ENCODE assay signal across 14 cellular contexts in the genomic region with DNA sequence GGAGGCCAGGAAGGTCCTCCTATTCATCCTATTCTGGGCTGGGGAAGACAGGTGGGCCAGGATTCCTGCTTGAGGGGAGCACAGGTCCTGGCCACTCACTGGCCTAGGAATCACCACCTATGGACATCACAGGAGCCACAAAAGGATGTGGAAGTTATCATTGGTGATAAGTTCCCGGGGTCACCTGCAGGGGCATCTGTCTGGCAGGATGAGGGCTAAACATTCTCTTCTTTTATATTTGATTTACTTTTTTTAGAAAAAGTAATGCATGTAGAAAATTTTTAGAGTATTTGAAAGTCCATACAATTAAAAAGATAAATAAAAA. TPM values are rescaled to one million over a fixed set of nuclear protein-coding genes. Genes with fewer than 3 reads are reported as not detected.
DNase-seq lines count a peak whose midpoint lies in the region; ATAC-seq and TF ChIP-seq lines count a peak whose summit lies in the region.
"Had no signal": no experiment of that assay in that cellular context is flagged by ENCODE, and none has a peak within 500 bp of the region (broad histone marks: within the 10 kb centered on the region; RNA-seq: fewer than 3 reads in every experiment).

No MANE protein-coding gene starts in this region.

- no peak overlapping the region for H3K27ac Mint-ChIP-seq in activated T-helper 2 cell treated with anti-CD3 and anti-CD28 coated beads, Interferon-gamma antibody, Interleukin-2, Interleukin-4, amounts not matched to agents 10 μg/mL and 5 μg/mL and 100 μg/mL, durations not matched to agents 14 hours and 24 hours and 36 hours
- H3K27ac Mint-ChIP-seq: nephron; T-helper 1 cell treated with Interleukin-12 subunit alpha and Interleukin-12 subunit beta and Interleukin-4 antibody, amounts not matched to agents 30 μg/mL and 1 μg/mL, for 36 hours had no signal

- peak overlapping the region; percentile 95 for H3K27ac ChIP-seq in DOHH2 (ENCODE audit: low read depth, low read length)
- H3K27ac ChIP-seq: A549 had no signal

- no peaks in the 10 kb centered on the region for H3K36me3 Mint-ChIP-seq in activated T-helper 2 cell treated with anti-CD3 and anti-CD28 coated beads, Interferon-gamma antibody, Interleukin-2, Interleukin-4, amounts not matched to agents 10 μg/mL and 5 μg/mL and 100 μg/mL, durations not matched to agents 14 hours and 24 hours and 36 hours (ENCODE audit: low read depth)

- H3K4me2 ChIP-seq in DOHH2 (ENCODE audit: low read length): peak overlapping the region; percentile 88
- H3K4me2 ChIP-seq: A549 had no signal

- H3K4me3 Mint-ChIP-seq in activated T-helper 2 cell treated with anti-CD3 and anti-CD28 coated beads, Interferon-gamma antibody, Interleukin-2, Interleukin-4, amounts not matched to agents 10 μg/mL and 5 μg/mL and 100 μg/mL, durations not matched to agents 14 hours and 24 hours and 36 hours (ENCODE audit: low read depth): no peak overlapping the region
- H3K4me3 Mint-ChIP-seq: nephron; T-helper 1 cell treated with Interleukin-12 subunit alpha and Interleukin-12 subunit beta and Interleukin-4 antibody, amounts not matched to agents 30 μg/mL and 1 μg/mL, for 36 hours had no signal

- no peaks in the 10 kb centered on the region for H3K9me3 Mint-ChIP-seq in activated T-helper 2 cell treated with anti-CD3 and anti-CD28 coated beads, Interferon-gamma antibody, Interleukin-2, Interleukin-4, amounts not matched to agents 10 μg/mL and 5 μg/mL and 100 μg/mL, durations not matched to agents 14 hours and 24 hours and 36 hours
- H3K9me3 Mint-ChIP-seq: nephron; T-helper 1 cell treated with Interleukin-12 subunit alpha and Interleukin-12 subunit beta and Interleukin-4 antibody, amounts not matched to agents 30 μg/mL and 1 μg/mL, for 36 hours had no signal

- H3K27me3 ChIP-seq in DOHH2 (ENCODE audit: control insufficient read depth, low read length): no peaks in the 10 kb centered on the region

- H4K20me1 ChIP-seq in DOHH2 (ENCODE audit: control insufficient read depth, insufficient read depth, low read depth, low read length): no peaks in the 10 kb centered on the region

- H3K4me1 ChIP-seq in DOHH2 (ENCODE audit: control insufficient read depth, low read length): peaks cover 100% of the 10 kb centered on the region
- H3K4me1 ChIP-seq: A549 had no signal

- TF ChIP-seq CTCF in DOHH2 (IDR thresholded peaks at IDR 0.05; ENCODE audit: low read depth, low read length, poor library complexity, severe bottlenecking): peak; percentile 65

- no peaks in the 10 kb centered on the region for H3K9me3 ChIP-seq in DOHH2 (ENCODE audit: control insufficient read depth, insufficient read depth, low read length)
- H3K9me3 ChIP-seq: A549 had no signal

- intact Hi-C loops in posterior cingulate gyrus (cut with DNase I): no loop called here
- intact Hi-C loops in activated T-helper 2 cell treated with anti-CD3 and anti-CD28 coated beads, Interferon-gamma antibody, Interleukin-2, Interleukin-4, amounts not matched to agents 10 μg/mL and 5 μg/mL and 100 μg/mL, durations not matched to agents 14 hours and 24 hours and 36 hours (cut with micrococcal nuclease): no loop called here

- no peaks in the 10 kb centered on the region for H3K79me2 ChIP-seq in DOHH2 (ENCODE audit: control insufficient read depth, low read length)

- peak overlapping the region; percentile 67 for H3K4me3 ChIP-seq in DOHH2 (ENCODE audit: low read length)
- H3K4me3 ChIP-seq: A549 had no signal

- 0 out of 2 replicates have a peak, but pooled peaks cover 3% of the 10 kb centered on the region for H3K36me3 ChIP-seq in DOHH2 (ENCODE audit: control insufficient read depth, low read length)

- peak; percentile 18 for ATAC-seq in GM19397 (IDR thresholded peaks at IDR 0.05; ENCODE audit: unreplicated experiment)
- ATAC-seq in HG02852 (IDR thresholded peaks at IDR 0.05; ENCODE audit: unreplicated experiment): peak; percentile 30
- ATAC-seq in HG03565 (IDR thresholded peaks at IDR 0.05; ENCODE audit: unreplicated experiment): peak; percentile 10
- ATAC-seq: A549, left lobe of liver had no signal

- no peaks in the 10 kb centered on the region for H3K4me1 Mint-ChIP-seq in activated T-helper 2 cell treated with anti-CD3 and anti-CD28 coated beads, Interferon-gamma antibody, Interleukin-2, Interleukin-4, amounts not matched to agents 10 μg/mL and 5 μg/mL and 100 μg/mL, durations not matched to agents 14 hours and 24 hours and 36 hours (ENCODE audit: low read depth)

- no peaks in the 10 kb centered on the region for H3K9me2 ChIP-seq in DOHH2 (replicated peaks; ENCODE audit: control insufficient read depth, low read length)

- DNase-seq in posterior cingulate gyrus (no peak), HuH-7.5 (ENCODE audit: low spot score) (no peak), UCSD-AML1 (lab: John Stamatoyannopoulos, UW; ENCODE audit: unreplicated experiment) (no peak)
- no peak for DNase-seq in activated T-helper 2 cell treated with anti-CD3 and anti-CD28 coated beads, Interferon-gamma antibody, Interleukin-2, Interleukin-4, amounts not matched to agents 10 μg/mL and 5 μg/mL and 100 μg/mL, durations not matched to agents 14 hours and 24 hours and 36 hours (ENCODE audit: low spot score)
- DNase-seq: DMS79 treated with DMSO at 0.1 percent for 48 hours had no signal

- peaks cover 13% of the 10 kb centered on the region for H3F3A ChIP-seq in DOHH2 (ENCODE audit: control insufficient read depth, insufficient read depth)

- no peaks in the 10 kb centered on the region for H3K27me3 Mint-ChIP-seq in activated T-helper 2 cell treated with anti-CD3 and anti-CD28 coated beads, Interferon-gamma antibody, Interleukin-2, Interleukin-4, amounts not matched to agents 10 μg/mL and 5 μg/mL and 100 μg/mL, durations not matched to agents 14 hours and 24 hours and 36 hours (ENCODE audit: low read depth)

RNA-seq across cellular contexts. Expression of a gene that starts 33.2 kb away (rescaled TPM):
- total RNA-seq in activated T-helper 2 cell treated with anti-CD3 and anti-CD28 coated beads, Interferon-gamma antibody, Interleukin-2, Interleukin-4, amounts not matched to agents 10 μg/mL and 5 μg/mL and 100 μg/mL, durations not matched to agents 14 hours and 24 hours and 36 hours: 30.0 and 35.3 TPM in 2 replicates
- total RNA-seq: HT1080 had no signal
